ENCODE assay signal across 18 cellular contexts in genomic region chr2:45450633-45451032, GRCh38.
DNase-seq lines count a peak whose midpoint lies in the region; ATAC-seq and TF ChIP-seq lines count a peak whose summit lies in the region.
"Had no signal": no experiment of that assay in that cellular context is flagged by ENCODE, and none has a peak within 500 bp of the region (broad histone marks: within the 10 kb centered on the region; RNA-seq: fewer than 3 reads in every experiment).

No MANE protein-coding gene starts in this region.

- peak overlapping the region; percentile 2 for H3K4me2 ChIP-seq in neural cell (ENCODE audit: low read length)
- H3K4me2 ChIP-seq: BLaER1 had no signal

- DNase-seq in DMS53 (lab: John Stamatoyannopoulos, UW) (peak; percentile 36), DMS53 treated with DMSO at 0.1 percent for 48 hours (lab: John Stamatoyannopoulos, UW; ENCODE audit: unreplicated experiment) (no peak), NCI-H2081 treated with DMSO at 0.1 percent for 48 hours (lab: John Stamatoyannopoulos, UW) (peak; percentile 21), NCI-H748 treated with DMSO at 0.1 percent for 48 hours (lab: John Stamatoyannopoulos, UW) (peak; percentile 32), GDM1 (lab: John Stamatoyannopoulos, UW) (no peak)
- DNase-seq in activated CD4-positive, alpha-beta T cell treated with anti-CD3 and anti-CD28 coated beads for 48 hours, result no peak
- DNase-seq: 8988T, GM23248, HFFc6, NCI-H2029 treated with DMSO at 0.1 percent for 48 hours, NCI-H524, T-cell had no signal

- H3K79me2 ChIP-seq in neural cell (replicated peaks; ENCODE audit: insufficient read depth, low read length), result no peaks in the 10 kb centered on the region

- TF ChIP-seq CTCF in neural cell (IDR thresholded peaks at IDR 0.05; ENCODE audit: poor library complexity, severe bottlenecking), result no peak

- no peak overlapping the region for H3K27ac ChIP-seq in neural cell (ENCODE audit: low read length)
- H3K27ac ChIP-seq: BLaER1, GM23248, HL-60, SK-N-MC had no signal

- no peaks in the 10 kb centered on the region for H3K36me3 ChIP-seq in neural cell (ENCODE audit: insufficient read depth, low read length)
- H3K36me3 ChIP-seq: BLaER1 had no signal

- peak; percentile 86 for TF ChIP-seq EP300 in neural cell (conservative IDR thresholded peaks at IDR 0.05; ENCODE audit: poor library complexity, severe bottlenecking)

- TF ChIP-seq RAD21 in neural cell (conservative IDR thresholded peaks at IDR 0.05), result no peak

- H3K9ac ChIP-seq in neural cell (ENCODE audit: low read length), result no peak overlapping the region
- H3K9ac ChIP-seq: BLaER1, GM23248 had no signal

- no peak overlapping the region for H2AFZ ChIP-seq in neural cell (ENCODE audit: low read depth, low read length)
- H2AFZ ChIP-seq: GM23248 had no signal

- peak overlapping the region; percentile 39 for H3K4me3 ChIP-seq in neural cell (ENCODE audit: low read length)
- H3K4me3 ChIP-seq: BLaER1, GM12878, GM23248, SK-N-MC had no signal

- no peaks in the 10 kb centered on the region for H3K9me2 ChIP-seq in neural cell (ENCODE audit: insufficient read depth, low read length)

- no peaks in the 10 kb centered on the region for H4K20me1 ChIP-seq in neural cell (ENCODE audit: insufficient read depth)
- H4K20me1 ChIP-seq: BLaER1 had no signal

- no peak for ATAC-seq in GM18873 (IDR thresholded peaks at IDR 0.05; ENCODE audit: low FRiP score, unreplicated experiment)
- ATAC-seq: GM12878, T-cell had no signal

- no peaks in the 10 kb centered on the region for H3K9me3 ChIP-seq in neural cell (ENCODE audit: low read length)
- H3K9me3 ChIP-seq: BLaER1 had no signal

- no peaks in the 10 kb centered on the region for H3F3A ChIP-seq in neural cell (ENCODE audit: insufficient read depth, low read length, poor library complexity, severe bottlenecking)

- H3K27me3 ChIP-seq in neural cell (ENCODE audit: insufficient read depth, low read depth, low read length), result no peaks in the 10 kb centered on the region
- H3K27me3 ChIP-seq: BLaER1 had no signal

TF ChIP-seq in neural cell, 6 proteins besides CTCF, POLR2A, EP300 and RAD21:
- TF ChIP-seq POLR2AphosphoS5 (IDR thresholded peaks at IDR 0.05) (no peak), MXI1 (conservative IDR thresholded peaks at IDR 0.05; ENCODE audit: poor library complexity, severe bottlenecking) (no peak), REST (IDR thresholded peaks at IDR 0.05; ENCODE audit: borderline replicate concordance) (no peak), EZH2 (IDR thresholded peaks at IDR 0.05; ENCODE audit: borderline replicate concordance, insufficient read depth, low read length, poor library complexity, severe bottlenecking) (no peak), TAF1 (IDR thresholded peaks at IDR 0.05; ENCODE audit: low read depth) (no peak), SMC3 (conservative IDR thresholded peaks at IDR 0.05; ENCODE audit: poor library complexity) (no peak)

Comparison
In these comparisons a context has a peak if more than half of its experiments do, and no peak if none do; other contexts are left out.
1. DNase-seq: peak in DMS53 (single experiment), NCI-H2081 treated with DMSO at 0.1 percent for 48 hours (single experiment) and NCI-H748 treated with DMSO at 0.1 percent for 48 hours (single experiment); none in DMS53 treated with DMSO at 0.1 percent for 48 hours (single experiment), activated CD4-positive, alpha-beta T cell treated with anti-CD3 and anti-CD28 coated beads for 48 hours (single experiment) and GDM1 (single experiment).